34 cellular contexts compared by ENCODE assay signal in the genomic region with DNA sequence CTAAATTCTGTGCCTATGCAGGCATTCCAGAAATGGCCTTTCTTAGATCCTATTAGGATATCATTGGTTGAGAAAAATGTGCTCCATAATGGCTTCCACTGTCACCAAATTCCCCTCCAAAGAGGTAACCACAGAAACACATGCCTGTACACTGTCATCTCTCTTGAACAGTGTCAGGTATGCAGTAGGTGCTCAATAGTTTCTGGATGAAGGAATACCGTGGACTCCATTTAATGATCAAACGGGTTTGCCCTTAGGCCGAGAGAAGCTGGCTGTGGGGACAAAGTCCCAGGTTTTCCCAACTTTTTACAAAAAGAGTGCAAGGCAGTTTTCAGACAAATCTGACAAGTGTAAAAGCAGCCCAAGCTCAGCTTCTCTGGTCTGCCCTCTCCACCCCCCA.
"Had no signal": no experiment of that assay in that cellular context is flagged by ENCODE, and none has a peak within 500 bp of the region (broad histone marks: within the 10 kb centered on the region; RNA-seq: fewer than 3 reads in every experiment).

No MANE protein-coding gene starts in this region.

- H3K4me1 ChIP-seq: breast epithelium had no signal

- FAIRE-seq: astrocyte, bronchial epithelial cell had no signal

- H3K27me3 ChIP-seq: adrenal gland, ascending aorta, body of pancreas, brain microvascular endothelial cell, cardiac muscle cell had no signal

- ATAC-seq: activated naive CD4-positive, alpha-beta T cell treated with anti-CD3 and anti-CD28 coated beads, Interleukin-2, amount 50 U/mL, for 72 hours; activated naive CD8-positive, alpha-beta T cell treated with anti-CD3 and anti-CD28 coated beads, Interleukin-2, amount 50 U/mL, for 24 hours; activated T-cell treated with anti-CD3 and anti-CD28 coated beads, Interleukin-2, amount 50 U/mL, for 4 hours; activated T-cell treated with anti-CD3 and anti-CD28 coated beads, Interleukin-2, amount 50 U/mL, for 72 hours; activated T-helper 17 cell treated with anti-CD3 and anti-CD28 coated beads, Interleukin-2, amount 50 U/mL, for 72 hours; body of pancreas had no signal

- H3K9me3 ChIP-seq: adrenal gland, ascending aorta, body of pancreas, breast epithelium had no signal

- DNase-seq: activated effector memory CD4-positive, alpha-beta T cell treated with anti-CD3 and anti-CD28 coated beads, Interleukin-2, amount 50 U/mL, for 16 hours; activated effector memory CD4-positive, alpha-beta T cell treated with Interleukin-2 at 50 U/mL for 16 hours; activated gamma-delta T cell; activated gamma-delta T cell treated with Interleukin-2 at 50 U/mL for 16 hours; activated naive CD4-positive, alpha-beta T cell; activated naive CD4-positive, alpha-beta T cell treated with anti-CD3 and anti-CD28 coated beads for 36 hours; activated naive CD4-positive, alpha-beta T cell treated with anti-CD3 and anti-CD28 coated beads, Interleukin-2, amount 10 ng/mL, durations not matched to agents 7 days and 5 days; activated naive CD4-positive, alpha-beta T cell treated with anti-CD3 and anti-CD28 coated beads, Interleukin-2, amount 50 U/mL, for 16 hours; activated naive CD4-positive, alpha-beta T cell treated with Interleukin-2 at 50 U/mL for 16 hours; activated naive CD8-positive, alpha-beta T cell treated with anti-CD3 and anti-CD28 coated beads for 36 hours; activated naive CD8-positive, alpha-beta T cell treated with anti-CD3 and anti-CD28 coated beads, Interleukin-2, amount 10 ng/mL, durations not matched to agents 7 days and 5 days; activated naive CD8-positive, alpha-beta T cell treated with anti-CD3 and anti-CD28 coated beads, Interleukin-2, amount 50 U/mL, for 24 hours; activated T-cell treated with anti-CD3 and anti-CD28 coated beads, Interleukin-2, amount 50 U/mL, for 1 hour; activated T-cell treated with anti-CD3 and anti-CD28 coated beads, Interleukin-2, amount 50 U/mL, for 24 hours; activated T-cell treated with anti-CD3 and anti-CD28 coated beads, Interleukin-2, amount 50 U/mL, for 4 hours; activated T-cell treated with anti-CD3 and anti-CD28 coated beads, Interleukin-2, amount 50 U/mL, for 48 hours; activated T-cell treated with anti-CD3 and anti-CD28 coated beads, Interleukin-2, amount 50 U/mL, for 72 hours; adrenal gland; amniotic stem cell; amygdala; anterior cingulate cortex; aorta; body of pancreas; brain microvascular endothelial cell; caudate nucleus; central memory CD4-positive, alpha-beta T cell; cerebellar nuclear complex had no signal

- H3K4me3 ChIP-seq: adrenal gland, ascending aorta, body of pancreas, breast epithelium, cardiac muscle cell had no signal

- H3K27ac ChIP-seq: adrenal gland, ascending aorta, body of pancreas, brain microvascular endothelial cell, breast epithelium, cardiac muscle cell had no signal

- H3K36me3 ChIP-seq: adrenal gland, ascending aorta, brain microvascular endothelial cell, breast epithelium, cardiac muscle cell had no signal
